In the genomic region with DNA sequence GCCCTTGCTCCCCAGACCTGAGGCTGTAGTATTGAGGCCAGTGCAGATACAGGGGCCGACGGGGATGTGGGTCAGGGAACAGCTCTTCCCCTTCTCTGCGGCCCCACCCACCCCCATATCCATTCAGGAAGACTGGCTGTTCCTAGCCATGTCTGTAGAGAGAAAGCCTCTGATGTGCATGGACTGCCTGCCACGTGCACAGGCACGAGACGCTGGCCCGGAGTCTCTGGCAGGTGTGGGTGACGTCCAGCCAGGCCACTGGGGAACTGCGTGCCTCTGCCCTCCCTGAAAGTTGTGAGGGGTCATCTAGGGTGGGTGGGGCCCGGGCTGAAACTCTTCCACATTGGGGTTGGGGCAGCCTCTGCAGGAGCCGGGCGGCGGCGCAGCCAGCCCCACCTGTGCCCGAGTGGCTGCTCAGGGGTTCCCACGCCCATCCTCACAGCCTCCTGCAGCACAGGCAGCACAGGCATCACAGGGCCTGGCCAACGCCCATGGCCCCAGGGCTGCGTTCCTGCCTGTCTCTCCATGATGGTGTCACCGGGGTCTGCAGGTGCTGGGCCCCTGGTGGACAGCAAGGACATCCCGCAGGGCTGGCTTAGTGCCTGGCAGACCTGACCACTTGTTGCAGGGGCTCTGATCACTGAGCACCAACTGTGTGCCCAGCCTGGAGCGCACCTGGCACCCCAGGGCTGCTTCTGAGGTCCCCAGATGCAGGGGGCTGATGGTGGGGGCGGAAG, we compare ENCODE assay signal across 15 cellular contexts. TPM values are rescaled to one million over a fixed set of nuclear protein-coding genes. Genes with fewer than 3 reads are reported as not detected.
DNase-seq lines count a peak whose midpoint lies in the region; ATAC-seq and TF ChIP-seq lines count a peak whose summit lies in the region.
"Had no signal": no experiment of that assay in that cellular context is flagged by ENCODE, and none has a peak within 500 bp of the region (broad histone marks: within the 10 kb centered on the region; RNA-seq: fewer than 3 reads in every experiment).

No MANE protein-coding gene starts in this region.

- H4K20me1 ChIP-seq in BLaER1: no peaks in the 10 kb centered on the region

- in situ Hi-C loops in Panc1 (cut with HindIII; ENCODE audit: low pct_unique_long_range_greater_than_20kb, low sequenced_read_pairs): no loop called here

- no peak overlapping the region for H3K4me3 ChIP-seq in BLaER1
- no peak overlapping the region for H3K4me3 ChIP-seq in Caco-2 (ENCODE audit: low read depth, low read length)
- no peak overlapping the region for H3K4me3 ChIP-seq in Panc1 (ENCODE audit: low read depth in 2 of 2, low read length in 2 of 2)
- H3K4me3 ChIP-seq: body of pancreas, lower lobe of right lung, Peyer's patch had no signal

- H3K4me3 Mint-ChIP-seq in Caco-2 (ENCODE audit: unreplicated experiment): peak overlapping the region; percentile 5
- no peak overlapping the region for H3K4me3 Mint-ChIP-seq in activated CD4-positive, alpha-beta memory T cell treated with anti-CD3 and anti-CD28 coated beads, Interleukin-2, amount 10 ng/mL, durations not matched to agents 7 days and 5 days
- no peak overlapping the region for H3K4me3 Mint-ChIP-seq in CD14-positive monocyte
- H3K4me3 Mint-ChIP-seq: activated CD4-positive, alpha-beta T cell treated with anti-CD3 and anti-CD28 coated beads, Interleukin-2, amount 10 ng/mL, durations not matched to agents 7 days and 5 days; activated naive CD8-positive, alpha-beta T cell treated with anti-CD3 and anti-CD28 coated beads for 36 hours had no signal

- H3K36me3 Mint-ChIP-seq in Caco-2 (ENCODE audit: insufficient read depth, unreplicated experiment) (peaks cover 7% of the 10 kb centered on the region), CD14-positive monocyte (peaks cover 0 to 6% of the 10 kb centered on the region in 2 donors)
- H3K36me3 Mint-ChIP-seq in activated CD4-positive, alpha-beta memory T cell treated with anti-CD3 and anti-CD28 coated beads, Interleukin-2, amount 10 ng/mL, durations not matched to agents 7 days and 5 days (ENCODE audit: low read depth): no peaks in the 10 kb centered on the region
- H3K36me3 Mint-ChIP-seq: activated naive CD8-positive, alpha-beta T cell treated with anti-CD3 and anti-CD28 coated beads for 36 hours; naive B cell had no signal

- H3K27me3 Mint-ChIP-seq in Caco-2 (ENCODE audit: insufficient read depth, unreplicated experiment) (peaks cover 2% of the 10 kb centered on the region), CD14-positive monocyte (ENCODE audit: low read depth in 3 of 3) (peaks cover 1 to 4% (median 3%) of the 10 kb centered on the region in 3 donors)
- peaks cover 2% of the 10 kb centered on the region for H3K27me3 Mint-ChIP-seq in activated CD4-positive, alpha-beta memory T cell treated with anti-CD3 and anti-CD28 coated beads, Interleukin-2, amount 10 ng/mL, durations not matched to agents 7 days and 5 days

- TF ChIP-seq CTCF in Caco-2 (IDR thresholded peaks at IDR 0.05; ENCODE audit: insufficient read depth in 1 of 2, low read depth in 1 of 2, low read length in 1 of 2, severe bottlenecking in 1 of 2, unreplicated experiment in 1 of 2): no peak
- no peak for TF ChIP-seq CTCF in Panc1 (IDR thresholded peaks at IDR 0.05)
- no peak for TF ChIP-seq CTCF in CD14-positive monocyte (IDR thresholded peaks at IDR 0.05)

- H3K4me1 Mint-ChIP-seq in Caco-2 (ENCODE audit: low read depth, unreplicated experiment): peaks cover 6% of the 10 kb centered on the region
- H3K4me1 Mint-ChIP-seq in activated CD4-positive, alpha-beta memory T cell treated with anti-CD3 and anti-CD28 coated beads, Interleukin-2, amount 10 ng/mL, durations not matched to agents 7 days and 5 days: peaks cover 3% of the 10 kb centered on the region
- H3K4me1 Mint-ChIP-seq in CD14-positive monocyte: peaks cover 2% of the 10 kb centered on the region

- no peaks in the 10 kb centered on the region for H3K9me3 ChIP-seq in BLaER1
- H3K9me3 ChIP-seq in Caco-2: no peaks in the 10 kb centered on the region
- no peaks in the 10 kb centered on the region for H3K9me3 ChIP-seq in Panc1 (ENCODE audit: control insufficient read depth, insufficient read depth, low read depth, low read length)
- H3K9me3 ChIP-seq: body of pancreas, lower lobe of right lung, Peyer's patch had no signal

- H3K36me3 ChIP-seq in BLaER1: no peaks in the 10 kb centered on the region
- no peaks in the 10 kb centered on the region for H3K36me3 ChIP-seq in Caco-2 (ENCODE audit: control insufficient read depth, insufficient read depth, low read length)
- no peaks in the 10 kb centered on the region for H3K36me3 ChIP-seq in Panc1 (ENCODE audit: control insufficient read depth, insufficient read depth, low read length)

- intact Hi-C loops in Caco-2 (cut with micrococcal nuclease; ENCODE audit: unreplicated experiment): no loop called here
- intact Hi-C loops in Panc1 (cut with micrococcal nuclease; ENCODE audit: unreplicated experiment): no loop called here
- intact Hi-C loops in left colon (cut with DNase I, micrococcal nuclease): no loop called here
- intact Hi-C loops in CD14-positive monocyte (cut with micrococcal nuclease): loop anchor here (2.0 to 10.0 kb wide), 3 partner anchors 40 to 237 kb away; no protein-coding TSS in a partner anchor

- POLR2A ChIA-PET in Caco-2 (lab: Charles Lee) (no interaction called here), Panc1 (lab: Charles Lee) (no interaction called here)
- POLR2A ChIA-PET in activated CD4-positive, alpha-beta memory T cell treated with anti-CD3 and anti-CD28 coated beads, Interleukin-2, amount 10 ng/mL, durations not matched to agents 7 days and 5 days (lab: Charles Lee): interaction anchor here (1.4 kb wide), 1 partner anchor 14 kb away, joined by 3 read pairs; no protein-coding TSS in a partner anchor

- H3K27me3 ChIP-seq in BLaER1 (no peaks in the 10 kb centered on the region), Caco-2 (replicated peaks; ENCODE audit: control insufficient read depth, insufficient read depth, low read length) (no peaks in the 10 kb centered on the region), Panc1 (ENCODE audit: control insufficient read depth, insufficient read depth, low read length) (no peaks in the 10 kb centered on the region)
- H3K27me3 ChIP-seq: Peyer's patch had no signal

- DNase-seq in Caco-2 (peak; percentile 26 to 68), Panc1 (ENCODE audit: low read depth, low spot score) (no peak), left colon (no peak), CD14-positive monocyte (ENCODE audit: low spot score) (no peak)
- DNase-seq in activated CD4-positive, alpha-beta memory T cell treated with anti-CD3 and anti-CD28 coated beads, Interleukin-2, amount 10 ng/mL, durations not matched to agents 7 days and 5 days: no peak
- DNase-seq: DMS153 had no signal

- BruUV-seq in Caco-2 (replicated peaks; lab: Mats Ljungman, UMichigan) (no TSS peak), Panc1 (replicated peaks; lab: Mats Ljungman, UMichigan) (no TSS peak)

- CTCF ChIA-PET in Caco-2 (lab: Charles Lee) (interaction anchor here (0.6 to 1.4 kb wide), 12 partner anchors 9 to 248 kb away, joined by 3 to 13 read pairs (median 3); no protein-coding TSS in a partner anchor), Panc1 (lab: Charles Lee) (interaction anchor here (0.7 to 1.0 kb wide), 4 partner anchors 76 to 208 kb away, joined by 3 to 4 read pairs (median 3); no protein-coding TSS in a partner anchor)
- CTCF ChIA-PET in activated CD4-positive, alpha-beta memory T cell treated with anti-CD3 and anti-CD28 coated beads, Interleukin-2, amount 10 ng/mL, durations not matched to agents 7 days and 5 days (lab: Charles Lee): interaction anchor here (0.7 to 2.6 kb wide), 11 partner anchors 9 to 240 kb away, joined by 3 to 14 read pairs (median 5); no protein-coding TSS in a partner anchor

- H3K4me1 ChIP-seq in BLaER1: peaks cover 25% of the 10 kb centered on the region
- H3K4me1 ChIP-seq in Caco-2: peaks cover 14% of the 10 kb centered on the region; the same call in 1 of the 2 replicates
- H3K4me1 ChIP-seq in Panc1 (ENCODE audit: control insufficient read depth, insufficient read depth, low read length): peaks cover 24% of the 10 kb centered on the region

- H3K4me2 ChIP-seq in BLaER1: peak overlapping the region; percentile 46; the same call in 1 of the 2 replicates

- ATAC-seq in Panc1: peak; percentile 1
- peak; percentile 34 for ATAC-seq in left colon
- no peak for ATAC-seq in GM18517 (IDR thresholded peaks at IDR 0.05; ENCODE audit: unreplicated experiment)

- H3K27ac ChIP-seq in BLaER1 (no peak overlapping the region), Panc1 (ENCODE audit: low read length) (no peak overlapping the region)
- H3K27ac ChIP-seq: body of pancreas, lower lobe of right lung, Peyer's patch had no signal

- H3K9me3 Mint-ChIP-seq in Caco-2 (ENCODE audit: unreplicated experiment): no peaks in the 10 kb centered on the region
- H3K9me3 Mint-ChIP-seq in activated CD4-positive, alpha-beta memory T cell treated with anti-CD3 and anti-CD28 coated beads, Interleukin-2, amount 10 ng/mL, durations not matched to agents 7 days and 5 days: no peaks in the 10 kb centered on the region
- H3K9me3 Mint-ChIP-seq in CD14-positive monocyte: peaks cover 0 to 2% (median 0%) of the 10 kb centered on the region in 7 donors
- H3K9me3 Mint-ChIP-seq: activated CD4-positive, alpha-beta T cell treated with anti-CD3 and anti-CD28 coated beads, Interleukin-2, amount 10 ng/mL, durations not matched to agents 7 days and 5 days; activated naive CD8-positive, alpha-beta T cell treated with anti-CD3 and anti-CD28 coated beads for 36 hours; activated T-cell treated with anti-CD3 and anti-CD28 coated beads, Interleukin-2, amount 50 U/mL, for 72 hours; naive B cell had no signal

- no peak overlapping the region for H3K9ac ChIP-seq in BLaER1

- no peak overlapping the region for H3K27ac Mint-ChIP-seq in Caco-2 (ENCODE audit: unreplicated experiment)
- no peak overlapping the region for H3K27ac Mint-ChIP-seq in activated CD4-positive, alpha-beta memory T cell treated with anti-CD3 and anti-CD28 coated beads, Interleukin-2, amount 10 ng/mL, durations not matched to agents 7 days and 5 days
- peak overlapping the region in 1 of 7 donors; percentile 69 for H3K27ac Mint-ChIP-seq in CD14-positive monocyte
- H3K27ac Mint-ChIP-seq: activated CD4-positive, alpha-beta T cell treated with anti-CD3 and anti-CD28 coated beads, Interleukin-2, amount 10 ng/mL, durations not matched to agents 7 days and 5 days; activated naive CD8-positive, alpha-beta T cell treated with anti-CD3 and anti-CD28 coated beads for 36 hours; activated T-cell treated with anti-CD3 and anti-CD28 coated beads, Interleukin-2, amount 50 U/mL, for 72 hours had no signal

RNA-seq across cellular contexts. Expression of a gene that starts 27.5 kb away (rescaled TPM):
- 14.7 and 15.4 TPM in 2 replicates for total RNA-seq in Caco-2 (2022)
- total RNA-seq in Panc1 (2021; ENCODE audit: unreplicated experiment): 144 TPM
- 127 TPM for polyA plus RNA-seq in Panc1 (2012; ENCODE audit: insufficient read length)
- 10 to 100 TPM; 68.6 to 83.2 TPM for total RNA-seq in left colon
- total RNA-seq in activated CD4-positive, alpha-beta memory T cell treated with anti-CD3 and anti-CD28 coated beads, Interleukin-2, amount 10 ng/mL, durations not matched to agents 7 days and 5 days: 1 to 10 TPM; 1.5 to 1.6 TPM
- polyA plus RNA-seq in CD14-positive monocyte: under 1 TPM; 0.14 to 0.72 TPM

Comparison
In these comparisons a context has a peak if more than half of its experiments do, and no peak if none do; other contexts are left out.
1. DNase-seq: peak in Caco-2 (2 of 2); none in Panc1 (single experiment), left colon (0 of 2), activated CD4-positive, alpha-beta memory T cell treated with anti-CD3 and anti-CD28 coated beads, Interleukin-2, amount 10 ng/mL, durations not matched to agents 7 days and 5 days (single experiment) and CD14-positive monocyte (single experiment).
2. intact Hi-C loops: an anchor here in CD14-positive monocyte (2.0 to 10.0 kb wide); none called in Caco-2, Panc1 and left colon.